Comparison of ENCODE assay signal across 23 cellular contexts in the genomic region with DNA sequence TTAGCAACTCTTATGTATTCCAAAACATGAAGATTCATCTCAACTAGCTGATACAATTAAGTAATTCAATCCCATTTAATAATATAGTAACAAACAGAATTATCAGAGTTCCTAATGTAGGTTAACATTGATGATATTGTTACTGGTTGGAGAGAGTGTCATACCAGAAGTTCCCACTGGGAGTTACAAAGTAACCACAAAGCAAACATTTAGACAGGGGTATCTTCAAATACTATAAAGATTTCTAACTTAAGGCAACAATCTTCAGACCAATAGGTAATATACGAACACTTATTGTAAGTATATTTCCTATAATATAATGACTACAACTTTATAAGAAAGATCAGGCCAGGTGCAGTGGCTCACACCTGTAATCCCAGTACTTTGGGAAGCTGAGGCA.
"Had no signal": no experiment of that assay in that cellular context is flagged by ENCODE, and none has a peak within 500 bp of the region (broad histone marks: within the 10 kb centered on the region; RNA-seq: fewer than 3 reads in every experiment).

No MANE protein-coding gene starts in this region.

- H3K27me3 ChIP-seq: gastrocnemius medialis, heart right ventricle, spleen, testis, tibial artery, upper lobe of left lung had no signal

- H3K27me3 Mint-ChIP-seq: effector memory CD8-positive, alpha-beta T cell; stimulated activated memory B cell treated with anti-CD40 and anti-IgM and Interleukin-4, amounts not matched to agents 10 μg/mL and 1 μg/mL and 100 μg/mL, for 72 hours had no signal

- H3K27ac Mint-ChIP-seq: effector memory CD8-positive, alpha-beta T cell; natural killer cell; stimulated activated memory B cell treated with anti-CD40 and anti-IgM and Interleukin-4, amounts not matched to agents 10 μg/mL and 1 μg/mL and 100 μg/mL, for 72 hours had no signal

- DNase-seq: cerebellar nuclear complex; cortex of kidney; effector memory CD8-positive, alpha-beta T cell; gastrocnemius medialis; heart right ventricle; hippocampal formation; islet precursor cell; left ventricle myocardium superior; lower lobe of right lung; natural killer cell; nucleus accumbens; psoas muscle; right cardiac atrium; spleen; stimulated activated CD4-positive, alpha-beta T cell treated with anti-CD3 and anti-CD28 coated beads, Interleukin-4, amount 100 ng/mL, for 4 hours; stimulated activated naive CD8-positive, alpha-beta T cell treated with anti-CD3 and anti-CD28 coated beads, Interleukin-15, Interleukin-2, amounts not matched to agents 100 U/mL and 50 U/mL, for 24 hours; substantia nigra; testis; tibial artery; upper lobe of left lung had no signal

- H3K9me3 ChIP-seq: gastrocnemius medialis, lower lobe of right lung, psoas muscle, testis, tibial artery, upper lobe of left lung had no signal

- H3K4me3 ChIP-seq: gastrocnemius medialis, heart right ventricle, lower lobe of right lung, psoas muscle, skin epidermis, spleen, testis, tibial artery, upper lobe of left lung had no signal

- FAIRE-seq: urothelium cell line had no signal

- H3K36me3 Mint-ChIP-seq: natural killer cell; stimulated activated memory B cell treated with anti-CD40 and anti-IgM and Interleukin-4, amounts not matched to agents 10 μg/mL and 1 μg/mL and 100 μg/mL, for 72 hours had no signal

- H3K4me1 ChIP-seq: gastrocnemius medialis, heart right ventricle, lower lobe of right lung, psoas muscle, spleen, testis, tibial artery, upper lobe of left lung had no signal

- H3K36me3 ChIP-seq: gastrocnemius medialis, heart right ventricle, lower lobe of right lung, spleen, tibial artery, upper lobe of left lung had no signal

- H3K27ac ChIP-seq: gastrocnemius medialis, heart right ventricle, lower lobe of right lung, psoas muscle, skin epidermis, spleen, testis, tibial artery, upper lobe of left lung had no signal

- H3K4me3 Mint-ChIP-seq: effector memory CD8-positive, alpha-beta T cell; natural killer cell; stimulated activated memory B cell treated with anti-CD40 and anti-IgM and Interleukin-4, amounts not matched to agents 10 μg/mL and 1 μg/mL and 100 μg/mL, for 72 hours had no signal

- H3K4me1 Mint-ChIP-seq: natural killer cell; stimulated activated memory B cell treated with anti-CD40 and anti-IgM and Interleukin-4, amounts not matched to agents 10 μg/mL and 1 μg/mL and 100 μg/mL, for 72 hours had no signal

- ATAC-seq: effector memory CD8-positive, alpha-beta T cell; gastrocnemius medialis; heart right ventricle; left ventricle myocardium superior; lower lobe of right lung; natural killer cell; psoas muscle; right cardiac atrium; stimulated activated memory B cell treated with anti-CD40 and anti-IgM and Interleukin-4, amounts not matched to agents 10 μg/mL and 1 μg/mL and 100 μg/mL, for 72 hours; stimulated activated naive CD8-positive, alpha-beta T cell treated with anti-CD3 and anti-CD28 coated beads, Interleukin-15, Interleukin-2, amounts not matched to agents 100 U/mL and 50 U/mL, for 24 hours had no signal
